In the genomic region with DNA sequence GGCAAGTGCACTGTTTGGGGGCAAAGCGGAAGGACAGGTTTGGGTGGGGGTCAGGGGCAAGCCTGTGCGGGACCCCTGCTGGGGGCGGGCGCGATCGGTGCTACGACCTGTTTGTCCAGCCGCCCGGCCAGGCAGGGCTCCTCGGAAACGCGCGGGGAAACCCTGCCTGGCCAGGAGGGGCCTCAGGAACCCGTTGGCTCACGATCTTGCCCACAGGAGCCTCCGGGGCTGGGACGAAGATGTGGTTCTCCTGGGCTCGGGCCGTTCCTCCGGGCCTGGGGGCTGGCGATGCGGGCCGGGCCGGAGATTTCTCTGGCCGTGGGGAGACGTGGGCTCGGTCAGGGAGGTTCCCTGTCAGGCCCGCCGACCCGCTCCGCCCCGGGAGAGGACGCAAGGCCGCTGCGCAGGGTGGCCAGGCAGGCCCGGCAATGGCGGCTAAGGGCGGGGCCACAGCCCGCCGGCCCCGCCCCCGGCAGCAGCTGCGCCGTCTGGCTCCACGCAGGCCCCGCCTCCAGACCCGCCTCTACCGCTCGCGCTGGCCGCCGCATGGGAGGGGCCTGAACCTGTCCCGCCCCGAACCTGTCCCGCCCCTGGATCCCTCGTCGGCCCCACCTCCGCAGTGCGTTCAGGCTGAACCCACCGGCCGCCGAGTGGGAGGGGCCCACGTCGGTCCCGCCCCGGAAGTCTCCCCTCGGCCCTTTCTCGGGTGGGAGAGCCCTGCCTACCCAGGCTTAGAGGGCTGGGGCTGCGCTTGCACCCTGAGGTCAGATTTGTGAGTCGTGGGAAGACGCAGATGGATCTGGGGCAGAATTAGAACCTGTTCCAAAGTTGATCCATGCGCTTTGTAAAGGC, we compare ENCODE assay signal across 1 cellular context.
TF ChIP-seq lines count a peak whose summit lies in the region.

A gene with protein sequence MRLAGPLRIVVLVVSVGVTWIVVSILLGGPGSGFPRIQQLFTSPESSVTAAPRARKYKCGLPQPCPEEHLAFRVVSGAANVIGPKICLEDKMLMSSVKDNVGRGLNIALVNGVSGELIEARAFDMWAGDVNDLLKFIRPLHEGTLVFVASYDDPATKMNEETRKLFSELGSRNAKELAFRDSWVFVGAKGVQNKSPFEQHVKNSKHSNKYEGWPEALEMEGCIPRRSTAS (minus strand): TSS at position 430 of the 852 bp plus-strand sequence. CDS start 460 bp downstream, outside the sequence.

TF ChIP-seq in HepG2, 621 proteins besides CTCF, POLR2A, EP300 and RAD21 (continued from another document and continues in another):
- TF ChIP-seq, protein P1, sequence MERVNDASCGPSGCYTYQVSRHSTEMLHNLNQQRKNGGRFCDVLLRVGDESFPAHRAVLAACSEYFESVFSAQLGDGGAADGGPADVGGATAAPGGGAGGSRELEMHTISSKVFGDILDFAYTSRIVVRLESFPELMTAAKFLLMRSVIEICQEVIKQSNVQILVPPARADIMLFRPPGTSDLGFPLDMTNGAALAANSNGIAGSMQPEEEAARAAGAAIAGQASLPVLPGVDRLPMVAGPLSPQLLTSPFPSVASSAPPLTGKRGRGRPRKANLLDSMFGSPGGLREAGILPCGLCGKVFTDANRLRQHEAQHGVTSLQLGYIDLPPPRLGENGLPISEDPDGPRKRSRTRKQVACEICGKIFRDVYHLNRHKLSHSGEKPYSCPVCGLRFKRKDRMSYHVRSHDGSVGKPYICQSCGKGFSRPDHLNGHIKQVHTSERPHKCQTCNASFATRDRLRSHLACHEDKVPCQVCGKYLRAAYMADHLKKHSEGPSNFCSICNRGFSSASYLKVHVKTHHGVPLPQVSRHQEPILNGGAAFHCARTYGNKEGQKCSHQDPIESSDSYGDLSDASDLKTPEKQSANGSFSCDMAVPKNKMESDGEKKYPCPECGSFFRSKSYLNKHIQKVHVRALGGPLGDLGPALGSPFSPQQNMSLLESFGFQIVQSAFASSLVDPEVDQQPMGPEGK (CRISPR knock-in tag; IDR thresholded peaks at IDR 0.05), result 0 out of 2 replicates have a peak, but pooled peaks have one; percentile 18
- TF ChIP-seq PHB2 (IDR thresholded peaks at IDR 0.05; ENCODE audit: partially characterized antibody) (no peak), FOXK2 (IDR thresholded peaks at IDR 0.05) (no peak), NR2F2 (IDR thresholded peaks at IDR 0.05; ENCODE audit: borderline replicate concordance, low read depth) (no peak), SMAD3 (CRISPR knock-in tag; IDR thresholded peaks at IDR 0.05) (no peak), PHF8 (CRISPR knock-in tag; IDR thresholded peaks at IDR 0.05) (peak; percentile 77), NFE2 (CRISPR knock-in tag; IDR thresholded peaks at IDR 0.05) (no peak), PRPF4 (IDR thresholded peaks at IDR 0.05; ENCODE audit: low read depth, low read length, poor library complexity, severe bottlenecking) (no peak), HMG20A (CRISPR knock-in tag; IDR thresholded peaks at IDR 0.05; ENCODE audit: borderline replicate concordance) (no peak), MXI1 (IDR thresholded peaks at IDR 0.05; ENCODE audit: borderline replicate concordance, low read depth, low read length) (peak; percentile 46; the same call in 1 of the 3 replicates), PLRG1 (conservative IDR thresholded peaks at IDR 0.05) (no peak), ERF (CRISPR knock-in tag; IDR thresholded peaks at IDR 0.05) (peak; percentile 28; the same call in 1 of the 2 replicates), THAP11 (CRISPR knock-in tag; IDR thresholded peaks at IDR 0.05) (peak; percentile 29), ZNF660 (CRISPR knock-in tag; IDR thresholded peaks at IDR 0.05; ENCODE audit: borderline replicate concordance, low read depth) (no peak), ZNF30 (CRISPR knock-in tag; IDR thresholded peaks at IDR 0.05) (no peak)
- TF ChIP-seq, protein P2, sequence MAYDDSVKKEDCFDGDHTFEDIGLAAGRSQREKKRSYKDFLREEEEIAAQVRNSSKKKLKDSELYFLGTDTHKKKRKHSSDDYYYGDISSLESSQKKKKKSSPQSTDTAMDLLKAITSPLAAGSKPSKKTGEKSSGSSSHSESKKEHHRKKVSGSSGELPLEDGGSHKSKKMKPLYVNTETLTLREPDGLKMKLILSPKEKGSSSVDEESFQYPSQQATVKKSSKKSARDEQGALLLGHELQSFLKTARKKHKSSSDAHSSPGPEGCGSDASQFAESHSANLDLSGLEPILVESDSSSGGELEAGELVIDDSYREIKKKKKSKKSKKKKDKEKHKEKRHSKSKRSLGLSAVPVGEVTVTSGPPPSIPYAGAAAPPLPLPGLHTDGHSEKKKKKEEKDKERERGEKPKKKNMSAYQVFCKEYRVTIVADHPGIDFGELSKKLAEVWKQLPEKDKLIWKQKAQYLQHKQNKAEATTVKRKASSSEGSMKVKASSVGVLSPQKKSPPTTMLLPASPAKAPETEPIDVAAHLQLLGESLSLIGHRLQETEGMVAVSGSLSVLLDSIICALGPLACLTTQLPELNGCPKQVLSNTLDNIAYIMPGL (CRISPR knock-in tag; IDR thresholded peaks at IDR 0.05; ENCODE audit: borderline replicate concordance in 1 of 2, low read depth in 1 of 2), result 0 out of 4 replicates have a peak, but pooled peaks of 1 of the 2 experiments have one; percentile 21
- TF ChIP-seq, protein P3, sequence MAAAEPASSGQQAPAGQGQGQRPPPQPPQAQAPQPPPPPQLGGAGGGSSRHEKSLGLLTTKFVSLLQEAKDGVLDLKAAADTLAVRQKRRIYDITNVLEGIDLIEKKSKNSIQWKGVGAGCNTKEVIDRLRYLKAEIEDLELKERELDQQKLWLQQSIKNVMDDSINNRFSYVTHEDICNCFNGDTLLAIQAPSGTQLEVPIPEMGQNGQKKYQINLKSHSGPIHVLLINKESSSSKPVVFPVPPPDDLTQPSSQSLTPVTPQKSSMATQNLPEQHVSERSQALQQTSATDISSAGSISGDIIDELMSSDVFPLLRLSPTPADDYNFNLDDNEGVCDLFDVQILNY (CRISPR knock-in tag; conservative IDR thresholded peaks at IDR 0.05), result no peak
- TF ChIP-seq, protein P4, sequence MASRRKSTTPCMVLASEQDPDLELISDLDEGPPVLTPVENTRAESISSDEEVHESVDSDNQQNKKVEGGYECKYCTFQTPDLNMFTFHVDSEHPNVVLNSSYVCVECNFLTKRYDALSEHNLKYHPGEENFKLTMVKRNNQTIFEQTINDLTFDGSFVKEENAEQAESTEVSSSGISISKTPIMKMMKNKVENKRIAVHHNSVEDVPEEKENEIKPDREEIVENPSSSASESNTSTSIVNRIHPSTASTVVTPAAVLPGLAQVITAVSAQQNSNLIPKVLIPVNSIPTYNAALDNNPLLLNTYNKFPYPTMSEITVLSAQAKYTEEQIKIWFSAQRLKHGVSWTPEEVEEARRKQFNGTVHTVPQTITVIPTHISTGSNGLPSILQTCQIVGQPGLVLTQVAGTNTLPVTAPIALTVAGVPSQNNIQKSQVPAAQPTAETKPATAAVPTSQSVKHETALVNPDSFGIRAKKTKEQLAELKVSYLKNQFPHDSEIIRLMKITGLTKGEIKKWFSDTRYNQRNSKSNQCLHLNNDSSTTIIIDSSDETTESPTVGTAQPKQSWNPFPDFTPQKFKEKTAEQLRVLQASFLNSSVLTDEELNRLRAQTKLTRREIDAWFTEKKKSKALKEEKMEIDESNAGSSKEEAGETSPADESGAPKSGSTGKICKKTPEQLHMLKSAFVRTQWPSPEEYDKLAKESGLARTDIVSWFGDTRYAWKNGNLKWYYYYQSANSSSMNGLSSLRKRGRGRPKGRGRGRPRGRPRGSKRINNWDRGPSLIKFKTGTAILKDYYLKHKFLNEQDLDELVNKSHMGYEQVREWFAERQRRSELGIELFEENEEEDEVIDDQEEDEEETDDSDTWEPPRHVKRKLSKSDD (CRISPR knock-in tag; IDR thresholded peaks at IDR 0.05; ENCODE audit: low read depth), result peak; percentile 47; the same call in 1 of the 2 replicates
- TF ChIP-seq, protein P5, sequence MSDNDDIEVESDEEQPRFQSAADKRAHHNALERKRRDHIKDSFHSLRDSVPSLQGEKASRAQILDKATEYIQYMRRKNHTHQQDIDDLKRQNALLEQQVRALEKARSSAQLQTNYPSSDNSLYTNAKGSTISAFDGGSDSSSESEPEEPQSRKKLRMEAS (IDR thresholded peaks at IDR 0.05), result peak; percentile 32; the same call in 1 of the 2 replicates
- TF ChIP-seq, protein P6, sequence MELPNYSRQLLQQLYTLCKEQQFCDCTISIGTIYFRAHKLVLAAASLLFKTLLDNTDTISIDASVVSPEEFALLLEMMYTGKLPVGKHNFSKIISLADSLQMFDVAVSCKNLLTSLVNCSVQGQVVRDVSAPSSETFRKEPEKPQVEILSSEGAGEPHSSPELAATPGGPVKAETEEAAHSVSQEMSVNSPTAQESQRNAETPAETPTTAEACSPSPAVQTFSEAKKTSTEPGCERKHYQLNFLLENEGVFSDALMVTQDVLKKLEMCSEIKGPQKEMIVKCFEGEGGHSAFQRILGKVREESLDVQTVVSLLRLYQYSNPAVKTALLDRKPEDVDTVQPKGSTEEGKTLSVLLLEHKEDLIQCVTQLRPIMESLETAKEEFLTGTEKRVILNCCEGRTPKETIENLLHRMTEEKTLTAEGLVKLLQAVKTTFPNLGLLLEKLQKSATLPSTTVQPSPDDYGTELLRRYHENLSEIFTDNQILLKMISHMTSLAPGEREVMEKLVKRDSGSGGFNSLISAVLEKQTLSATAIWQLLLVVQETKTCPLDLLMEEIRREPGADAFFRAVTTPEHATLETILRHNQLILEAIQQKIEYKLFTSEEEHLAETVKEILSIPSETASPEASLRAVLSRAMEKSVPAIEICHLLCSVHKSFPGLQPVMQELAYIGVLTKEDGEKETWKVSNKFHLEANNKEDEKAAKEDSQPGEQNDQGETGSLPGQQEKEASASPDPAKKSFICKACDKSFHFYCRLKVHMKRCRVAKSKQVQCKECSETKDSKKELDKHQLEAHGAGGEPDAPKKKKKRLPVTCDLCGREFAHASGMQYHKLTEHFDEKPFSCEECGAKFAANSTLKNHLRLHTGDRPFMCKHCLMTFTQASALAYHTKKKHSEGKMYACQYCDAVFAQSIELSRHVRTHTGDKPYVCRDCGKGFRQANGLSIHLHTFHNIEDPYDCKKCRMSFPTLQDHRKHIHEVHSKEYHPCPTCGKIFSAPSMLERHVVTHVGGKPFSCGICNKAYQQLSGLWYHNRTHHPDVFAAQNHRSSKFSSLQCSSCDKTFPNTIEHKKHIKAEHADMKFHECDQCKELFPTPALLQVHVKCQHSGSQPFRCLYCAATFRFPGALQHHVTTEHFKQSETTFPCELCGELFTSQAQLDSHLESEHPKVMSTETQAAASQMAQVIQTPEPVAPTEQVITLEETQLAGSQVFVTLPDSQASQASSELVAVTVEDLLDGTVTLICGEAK (IDR thresholded peaks at IDR 0.05), result no peak
- TF ChIP-seq, protein P6 (CRISPR knock-in tag; IDR thresholded peaks at IDR 0.05), result no peak
- TF ChIP-seq, protein P7, sequence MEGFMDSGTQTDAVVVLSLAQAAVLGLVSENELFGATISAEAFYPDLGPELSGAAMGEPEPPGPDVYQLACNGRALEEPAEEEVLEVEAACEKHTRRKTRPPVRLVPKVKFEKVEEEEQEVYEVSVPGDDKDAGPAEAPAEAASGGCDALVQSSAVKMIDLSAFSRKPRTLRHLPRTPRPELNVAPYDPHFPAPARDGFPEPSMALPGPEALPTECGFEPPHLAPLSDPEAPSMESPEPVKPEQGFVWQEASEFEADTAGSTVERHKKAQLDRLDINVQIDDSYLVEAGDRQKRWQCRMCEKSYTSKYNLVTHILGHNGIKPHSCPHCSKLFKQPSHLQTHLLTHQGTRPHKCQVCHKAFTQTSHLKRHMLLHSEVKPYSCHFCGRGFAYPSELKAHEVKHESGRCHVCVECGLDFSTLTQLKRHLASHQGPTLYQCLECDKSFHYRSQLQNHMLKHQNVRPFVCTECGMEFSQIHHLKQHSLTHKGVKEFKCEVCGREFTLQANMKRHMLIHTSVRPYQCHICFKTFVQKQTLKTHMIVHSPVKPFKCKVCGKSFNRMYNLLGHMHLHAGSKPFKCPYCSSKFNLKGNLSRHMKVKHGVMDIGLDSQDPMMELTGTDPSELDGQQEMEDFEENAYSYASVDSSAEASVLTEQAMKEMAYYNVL (CRISPR knock-in tag; IDR thresholded peaks at IDR 0.05; ENCODE audit: borderline replicate concordance), result no peak
- TF ChIP-seq, protein P8, sequence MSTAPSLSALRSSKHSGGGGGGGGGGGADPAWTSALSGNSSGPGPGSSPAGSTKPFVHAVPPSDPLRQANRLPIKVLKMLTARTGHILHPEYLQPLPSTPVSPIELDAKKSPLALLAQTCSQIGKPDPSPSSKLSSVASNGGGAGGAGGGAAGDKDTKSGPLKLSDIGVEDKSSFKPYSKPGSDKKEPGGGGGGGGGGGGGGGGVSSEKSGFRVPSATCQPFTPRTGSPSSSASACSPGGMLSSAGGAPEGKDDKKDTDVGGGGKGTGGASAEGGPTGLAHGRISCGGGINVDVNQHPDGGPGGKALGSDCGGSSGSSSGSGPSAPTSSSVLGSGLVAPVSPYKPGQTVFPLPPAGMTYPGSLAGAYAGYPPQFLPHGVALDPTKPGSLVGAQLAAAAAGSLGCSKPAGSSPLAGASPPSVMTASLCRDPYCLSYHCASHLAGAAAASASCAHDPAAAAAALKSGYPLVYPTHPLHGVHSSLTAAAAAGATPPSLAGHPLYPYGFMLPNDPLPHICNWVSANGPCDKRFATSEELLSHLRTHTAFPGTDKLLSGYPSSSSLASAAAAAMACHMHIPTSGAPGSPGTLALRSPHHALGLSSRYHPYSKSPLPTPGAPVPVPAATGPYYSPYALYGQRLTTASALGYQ (CRISPR knock-in tag; IDR thresholded peaks at IDR 0.05), result no peak
